ENCODE assay signal across 9 cellular contexts in genomic region chr7:92836489-92837213, GRCh38. TPM values are rescaled to one million over a fixed set of nuclear protein-coding genes. Genes with fewer than 3 reads are reported as not detected.
DNase-seq lines count a peak whose midpoint lies in the region; ATAC-seq and TF ChIP-seq lines count a peak whose summit lies in the region.
"Had no signal": no experiment of that assay in that cellular context is flagged by ENCODE, and none has a peak within 500 bp of the region (broad histone marks: within the 10 kb centered on the region; RNA-seq: fewer than 3 reads in every experiment).

Gene CDK6, minus strand, starts transcription at chr7:92836573. Its CDS starts 3,250 bp downstream, at chr7:92833323.

- H3K36me3 ChIP-seq in PC-3 (ENCODE audit: low read depth, low read length) (no peaks in the 10 kb centered on the region), neuron (ENCODE audit: insufficient read depth, low read length) (no peaks in the 10 kb centered on the region), thyroid gland (no peaks in the 10 kb centered on the region)

- H3K9me2 ChIP-seq in PC-3 (replicated peaks; ENCODE audit: low read length), result no peaks in the 10 kb centered on the region

- ATAC-seq in HG03045 (IDR thresholded peaks at IDR 0.05; ENCODE audit: unreplicated experiment) (peak; percentile 34), PC-3 (peak; percentile 27)

- H4K20me1 ChIP-seq in PC-3 (ENCODE audit: low read length), result no peaks in the 10 kb centered on the region

- peak within 1 kb of the TSS; percentile 89 for H3K4me2 ChIP-seq in PC-3 (ENCODE audit: low read length)

- peak in 1 of 2 donors; percentile 49 for TF ChIP-seq POLR2A in thyroid gland (IDR thresholded peaks at IDR 0.05)

- peaks cover 39% of the 10 kb centered on the region for H3K79me2 ChIP-seq in PC-3 (ENCODE audit: low read length)

- H2AFZ ChIP-seq in PC-3 (ENCODE audit: low read length) (peak within 1 kb of the TSS; percentile 81), neuron (ENCODE audit: low read depth, low read length) (peak within 1 kb of the TSS; percentile 84)

- H3K9me3 ChIP-seq in PC-3 (ENCODE audit: low read length), result no peaks in the 10 kb centered on the region
- no peaks in the 10 kb centered on the region for H3K9me3 ChIP-seq in neuron (ENCODE audit: low read length)
- H3K9me3 ChIP-seq in thyroid gland, result no peaks in the 10 kb centered on the region

- CTCF ChIA-PET in PC-3 (lab: Charles Lee), result interaction anchor here (0.6 to 0.7 kb wide), 5 partner anchors 65 to 395 kb away, joined by 4 to 11 read pairs (median 5); no protein-coding TSS in a partner anchor

- DNase-seq in NCI-H1105 treated with DMSO at 0.1 percent for 48 hours (lab: John Stamatoyannopoulos, UW), result peak; percentile 15
- DNase-seq in NCI-H1105 (lab: John Stamatoyannopoulos, UW), result no peak
- peak; percentile 62 for DNase-seq in PC-3
- peak; percentile 54 for DNase-seq in activated T-helper 1 cell treated with Interleukin-2 at 50 U/mL for 16 hours (ENCODE audit: low read depth)
- DNase-seq in fibroblast of the aortic adventitia (ENCODE audit: low read depth), result peak; percentile 25
- DNase-seq in thyroid gland, result peak; percentile 70 to 79

- H3K4me3 ChIP-seq in PC-3 (ENCODE audit: low read length), result peak within 1 kb of the TSS; percentile 82
- peak within 1 kb of the TSS; percentile 96 for H3K4me3 ChIP-seq in fibroblast of the aortic adventitia (ENCODE audit: low read depth, low read length)
- H3K4me3 ChIP-seq in neuron (ENCODE audit: low read length), result peak within 1 kb of the TSS; percentile 85
- H3K4me3 ChIP-seq in thyroid gland (replicated peaks in 1 of 3), result peak within 1 kb of the TSS; percentile 26 to 91 (median 62)

- no peaks in the 10 kb centered on the region for H3K27me3 ChIP-seq in PC-3 (ENCODE audit: low read length)
- no peaks in the 10 kb centered on the region for H3K27me3 ChIP-seq in neuron (ENCODE audit: insufficient read depth, low read length)
- no peaks in the 10 kb centered on the region for H3K27me3 ChIP-seq in thyroid gland

- TF ChIP-seq CTCF in PC-3 (conservative IDR thresholded peaks at IDR 0.05; ENCODE audit: low read depth, low read length) (no peak), fibroblast of the aortic adventitia (IDR thresholded peaks at IDR 0.05; ENCODE audit: insufficient read depth, low read length) (no peak), thyroid gland (IDR thresholded peaks at IDR 0.05) (peak in 1 of 6 experiments; percentile 6)

- no peaks in the 10 kb centered on the region for H3F3A ChIP-seq in PC-3 (ENCODE audit: low read length, unreplicated experiment)

- H3K4me1 ChIP-seq in PC-3 (ENCODE audit: insufficient read depth, low read length), result peaks cover 11% of the 10 kb centered on the region
- H3K4me1 ChIP-seq in neuron (ENCODE audit: insufficient read depth, low read length), result peaks cover 32% of the 10 kb centered on the region
- H3K4me1 ChIP-seq in thyroid gland, result peaks cover 6 to 11% of the 10 kb centered on the region in 2 donors

- BruUV-seq in PC-3 (replicated peaks; lab: Mats Ljungman, UMichigan), result no TSS peak

- intact Hi-C loops in PC-3 (cut with micrococcal nuclease), result loop anchor here (1.0 to 10.0 kb wide), 2 partner anchors 68 to 398 kb away; partner anchors contain the start of gene VPS50
- intact Hi-C loops in thyroid gland (cut with DNase I), result no loop called here

- POLR2A ChIA-PET in PC-3 (lab: Charles Lee; ENCODE audit: unreplicated experiment), result interaction anchor here (0.6 kb wide), 3 partner anchors 112 to 358 kb away, joined by 3 to 13 read pairs (median 11); no protein-coding TSS in a partner anchor

- peak within 1 kb of the TSS; percentile 66 for H3K27ac ChIP-seq in PC-3 (ENCODE audit: low read length)
- H3K27ac ChIP-seq in thyroid gland, result peak within 1 kb of the TSS; percentile 41 to 94 (median 85)
- H3K27ac ChIP-seq: 22Rv1 had no signal

- 1% methylated on average over 21 to 23 of the region's 66 CpGs for WGBS in thyroid gland, 2 donors

- peak within 1 kb of the TSS; percentile 80 for H3K9ac ChIP-seq in PC-3 (ENCODE audit: low read length)

RNA-seq across cellular contexts. Expression of gene CDK6, which starts in this region (rescaled TPM):
- 38.4 and 38.7 TPM in 2 replicates for total RNA-seq in PC-3 (2014; rRNA removed)
- total RNA-seq in fibroblast of the aortic adventitia (ENCODE audit: low replicate concordance), result 11.6 and 36.0 TPM in 2 replicates
- total RNA-seq in thyroid gland, result 10 to 100 TPM; 11.2 to 18.5 (median 13.2) TPM
